11 cellular contexts compared by ENCODE assay signal in genomic region chr4:140691369-140691768, GRCh38.
A peak's percentile ranks its signal among the peaks of the same experiment; 100 is the strongest.
DNase-seq lines count a peak whose midpoint lies in the region; ATAC-seq and TF ChIP-seq lines count a peak whose summit lies in the region.
"Had no signal": no experiment of that assay in that cellular context is flagged by ENCODE, and none has a peak within 500 bp of the region (broad histone marks: within the 10 kb centered on the region; RNA-seq: fewer than 3 reads in every experiment).

No MANE protein-coding gene starts in this region.

- dilution Hi-C loops in mammary epithelial cell (cut with HindIII; ENCODE audit: low sequenced_read_pairs) = no loop called here

- H4K20me1 ChIP-seq in mammary epithelial cell (ENCODE audit: insufficient read depth, low read length) = no peaks in the 10 kb centered on the region

- no peak overlapping the region for H2AFZ ChIP-seq in mammary epithelial cell (ENCODE audit: low read depth, low read length)

- H3K4me3 ChIP-seq in mammary epithelial cell (replicated peaks in 1 of 3; ENCODE audit: insufficient read depth in 1 of 3, low read depth in 2 of 3, low read length in 3 of 3) (no peak overlapping the region), right cardiac atrium (ENCODE audit: low read length) (no peak overlapping the region), adrenal gland (no peak overlapping the region)

- H3K4me1 ChIP-seq in mammary epithelial cell (ENCODE audit: insufficient read depth, low read length) (peaks cover 9% of the 10 kb centered on the region), right cardiac atrium (ENCODE audit: control insufficient read depth, insufficient read depth, low read length) (peaks cover 11% of the 10 kb centered on the region), adrenal gland (replicated peaks in 1 of 2) (peaks cover 0 to 16% of the 10 kb centered on the region in 2 donors)

- H3K4me2 ChIP-seq in mammary epithelial cell (ENCODE audit: insufficient read depth, low read depth, low read length) = no peak overlapping the region

- no peaks in the 10 kb centered on the region for H3K9me3 Mint-ChIP-seq in T-cell

- intact Hi-C loops in mammary epithelial cell (cut with micrococcal nuclease) (no loop called here), right cardiac atrium (cut with DNase I) (no loop called here), adrenal gland (cut with DNase I) (no loop called here)

- no peak overlapping the region for H3K27ac Mint-ChIP-seq in T-cell
- H3K27ac Mint-ChIP-seq: progenitor cell of endocrine pancreas had no signal

- DNase-seq in HuH-7 (ENCODE audit: low spot score) = peak; percentile 14
- peak; percentile 14 for DNase-seq in mammary epithelial cell
- no peak for DNase-seq in right cardiac atrium
- peak; percentile 64 for DNase-seq in smooth muscle cell of the brain vasculature (ENCODE audit: low read depth, low spot score)
- DNase-seq in T-cell = no peak
- DNase-seq in GM13977 (ENCODE audit: low spot score) = no peak
- no peak for DNase-seq in adrenal gland
- DNase-seq: DND-41, NCI-H2171 treated with DMSO at 0.1 percent for 48 hours had no signal

- in situ Hi-C loops in mammary epithelial cell (cut with MboI; ENCODE audit: low sequenced_read_pairs in 2 of 2) (no loop called here), GM13977 (cut with MboI; ENCODE audit: low pct_unique_long_range_greater_than_20kb, low sequenced_read_pairs, unreplicated experiment) (no loop called here)

- TF ChIP-seq POLR2A in adrenal gland (IDR thresholded peaks at IDR 0.05) = no peak

- POLR2A ChIA-PET in T-cell (lab: Charles Lee) = no interaction called here

- H3K36me3 Mint-ChIP-seq in T-cell = no peaks in the 10 kb centered on the region

- BruUV-seq in mammary epithelial cell (replicated peaks; lab: Mats Ljungman, UMichigan) = no TSS peak

- H3K79me2 ChIP-seq in mammary epithelial cell (ENCODE audit: insufficient read depth, low read length) = no peaks in the 10 kb centered on the region

- H3K36me3 ChIP-seq in mammary epithelial cell (ENCODE audit: insufficient read depth, low read length) (no peaks in the 10 kb centered on the region), adrenal gland (replicated peaks in 1 of 2) (no peaks in the 10 kb centered on the region)

- no peaks in the 10 kb centered on the region for H3K9me3 ChIP-seq in mammary epithelial cell (replicated peaks; ENCODE audit: insufficient read depth, low read length)
- H3K9me3 ChIP-seq in right cardiac atrium (ENCODE audit: control insufficient read depth, low read length) = no peaks in the 10 kb centered on the region
- H3K9me3 ChIP-seq in adrenal gland (replicated peaks in 1 of 3) = no peaks in the 10 kb centered on the region

- no peaks in the 10 kb centered on the region for H3K27me3 ChIP-seq in mammary epithelial cell (ENCODE audit: insufficient read depth, low read length)
- H3K27me3 ChIP-seq in right cardiac atrium (ENCODE audit: control insufficient read depth, insufficient read depth) = no peaks in the 10 kb centered on the region
- H3K27me3 ChIP-seq in adrenal gland = no peaks in the 10 kb centered on the region

- H3K4me3 Mint-ChIP-seq in T-cell = no peak overlapping the region

- H3K4me1 Mint-ChIP-seq in T-cell = no peaks in the 10 kb centered on the region

- no peak overlapping the region for H3K9ac ChIP-seq in mammary epithelial cell (ENCODE audit: insufficient read depth, low read length)

- H3K27me3 Mint-ChIP-seq in T-cell = peaks cover 6 to 8% of the 10 kb centered on the region in 2 donors
- H3K27me3 Mint-ChIP-seq: progenitor cell of endocrine pancreas had no signal

- peak; percentile 85 to 87 for ATAC-seq in right cardiac atrium
- no peak for ATAC-seq in GM18511 (IDR thresholded peaks at IDR 0.05; ENCODE audit: unreplicated experiment)
- ATAC-seq in T-cell (replicated peaks in 1 of 4) = no peak

- CTCF ChIA-PET in mammary epithelial cell (lab: Charles Lee; ENCODE audit: low non-redundant PET) (interaction anchor here (0.7 kb wide), 1 partner anchor 66 kb away, joined by 3 read pairs; no protein-coding TSS in a partner anchor), T-cell (lab: Charles Lee) (no interaction called here)

- WGBS in mammary epithelial cell (ENCODE audit: low coverage, missing lambda C conversion rate) = 53% methylated on average over 2 of the region's 2 CpGs
- WGBS in right cardiac atrium = 57% methylated on average over 2 of the region's 2 CpGs
- 60 to 79% (median 66%) methylated on average over 2 of the region's 2 CpGs for WGBS in adrenal gland, 4 donors

- no peak overlapping the region for H3K27ac ChIP-seq in mammary epithelial cell (ENCODE audit: insufficient read depth, low read depth, low read length)
- H3K27ac ChIP-seq in right cardiac atrium (ENCODE audit: low read length) = no peak overlapping the region
- H3K27ac ChIP-seq in adrenal gland = no peak overlapping the region

- TF ChIP-seq CTCF in mammary epithelial cell (conservative IDR thresholded peaks at IDR 0.05 in 1 of 2, IDR thresholded peaks at IDR 0.05 in 1 of 2; ENCODE audit: extremely low read depth in 1 of 2, insufficient read depth in 1 of 2, low read depth in 1 of 2, low read length in 2 of 2) (no peak), GM13977 (IDR thresholded peaks at IDR 0.05; ENCODE audit: extremely low read depth, insufficient read depth, missing control alignments) (no peak), adrenal gland (IDR thresholded peaks at IDR 0.05) (no peak)

Comparison
In these comparisons a context has a peak if more than half of its experiments do, and no peak if none do; other contexts are left out.
1. DNase-seq: peak in HuH-7 (single experiment), mammary epithelial cell (single experiment) and smooth muscle cell of the brain vasculature (single experiment); none in right cardiac atrium (0 of 3), T-cell (0 of 34), GM13977 (single experiment) and adrenal gland (0 of 7).
2. ATAC-seq: peak in right cardiac atrium (2 of 2); none in GM18511 (single experiment) and T-cell (0 of 4).